In genomic region chr17:62630365-62631085, GRCh38 we compare ENCODE assay signal across 15 cellular contexts. TPM values are rescaled to one million over a fixed set of nuclear protein-coding genes. Genes with fewer than 3 reads are reported as not detected.
DNase-seq lines count a peak whose midpoint lies in the region; ATAC-seq, FAIRE-seq and TF ChIP-seq lines count a peak whose summit lies in the region.
"Had no signal": no experiment of that assay in that cellular context is flagged by ENCODE, and none has a peak within 500 bp of the region (broad histone marks: within the 10 kb centered on the region; RNA-seq: fewer than 3 reads in every experiment).

No MANE protein-coding gene starts in this region.

- peaks cover 52% of the 10 kb centered on the region for H3K4me1 Mint-ChIP-seq in GM23338
- H3K4me1 Mint-ChIP-seq in glutamatergic neuron (ENCODE audit: low read depth, unreplicated experiment), result peaks cover 43% of the 10 kb centered on the region

- H3K36me3 Mint-ChIP-seq in GM23338 (ENCODE audit: low read depth) (peaks cover 4% of the 10 kb centered on the region), glutamatergic neuron (ENCODE audit: unreplicated experiment) (no peaks in the 10 kb centered on the region)
- H3K36me3 Mint-ChIP-seq: activated naive CD8-positive, alpha-beta T cell treated with anti-CD3 and anti-CD28 coated beads, Interleukin-2, amount 10 ng/mL, durations not matched to agents 7 days and 5 days had no signal

- H3K4me3 ChIP-seq in GM23338 (no peak overlapping the region), smooth muscle cell (peak overlapping the region; percentile 85), kidney (ENCODE audit: low read length in 2 of 2) (no peak overlapping the region)

- intact Hi-C loops in kidney (cut with DNase I), result no loop called here

- no peaks in the 10 kb centered on the region for H3K36me3 ChIP-seq in GM23338 (ENCODE audit: insufficient read depth)
- H3K36me3 ChIP-seq in smooth muscle cell (ENCODE audit: low read depth), result no peaks in the 10 kb centered on the region
- H3K36me3 ChIP-seq in kidney (ENCODE audit: control insufficient read depth in 1 of 2, insufficient read depth in 2 of 2, low read length in 2 of 2), result no peaks in the 10 kb centered on the region
- H3K36me3 ChIP-seq: gastroesophageal sphincter, suprapubic skin had no signal

- WGBS in smooth muscle cell (ENCODE audit: low lambda C conversion rate), result 51% methylated on average over 12 of the region's 12 CpGs

- no peak overlapping the region; the same call in 2 of the 3 replicates for H3K4me3 Mint-ChIP-seq in GM23338
- H3K4me3 Mint-ChIP-seq in glutamatergic neuron (ENCODE audit: unreplicated experiment), result peak overlapping the region; percentile 59
- H3K4me3 Mint-ChIP-seq: activated naive CD8-positive, alpha-beta T cell treated with anti-CD3 and anti-CD28 coated beads, Interleukin-2, amount 10 ng/mL, durations not matched to agents 7 days and 5 days had no signal

- no peaks in the 10 kb centered on the region for H3K9me2 ChIP-seq in GM23338 (ENCODE audit: insufficient read depth)

- no peak overlapping the region for H3K9ac ChIP-seq in smooth muscle cell (ENCODE audit: low read depth)
- H3K9ac ChIP-seq in kidney (ENCODE audit: low read length in 2 of 2), result no peak overlapping the region

- H3K9me3 ChIP-seq in smooth muscle cell (replicated peaks; ENCODE audit: low read depth) (no peaks in the 10 kb centered on the region), kidney (ENCODE audit: control insufficient read depth in 1 of 2, low read length in 2 of 2) (no peaks in the 10 kb centered on the region)
- H3K9me3 ChIP-seq: gastroesophageal sphincter, suprapubic skin had no signal

- H3K79me2 ChIP-seq in GM23338 (replicated peaks; ENCODE audit: insufficient read depth), result peaks cover 64% of the 10 kb centered on the region
- peaks cover 78% of the 10 kb centered on the region for H3K79me2 ChIP-seq in smooth muscle cell (ENCODE audit: low read depth)

- H3K27ac ChIP-seq in GM23338 (ENCODE audit: low read depth), result no peak overlapping the region
- H3K27ac ChIP-seq in smooth muscle cell (ENCODE audit: low read depth), result peak overlapping the region; percentile 98
- H3K27ac ChIP-seq in kidney (ENCODE audit: low read depth in 2 of 2, low read length in 2 of 2), result peak overlapping the region in 1 of 2 donors; percentile 22

- H3K27me3 ChIP-seq in GM23338 (ENCODE audit: insufficient read depth), result no peaks in the 10 kb centered on the region
- H3K27me3 ChIP-seq in smooth muscle cell (ENCODE audit: low read depth), result no peaks in the 10 kb centered on the region

- no peak for FAIRE-seq in kidney (lab: Jason Lieb, UNC)
- FAIRE-seq: keratinocyte had no signal

- peaks cover 19% of the 10 kb centered on the region for H3K27me3 Mint-ChIP-seq in GM23338 (ENCODE audit: insufficient read depth, low read depth, poor library complexity)
- H3K27me3 Mint-ChIP-seq in glutamatergic neuron (ENCODE audit: unreplicated experiment), result peaks cover 11% of the 10 kb centered on the region

- peak overlapping the region; percentile 36; the same call in 1 of the 2 replicates for H3K27ac Mint-ChIP-seq in GM23338
- peak overlapping the region; percentile 44 for H3K27ac Mint-ChIP-seq in glutamatergic neuron (ENCODE audit: unreplicated experiment)
- H3K27ac Mint-ChIP-seq: activated naive CD8-positive, alpha-beta T cell treated with anti-CD3 and anti-CD28 coated beads, Interleukin-2, amount 10 ng/mL, durations not matched to agents 7 days and 5 days; naive thymus-derived CD4-positive, alpha-beta T cell had no signal

- H3K4me1 ChIP-seq in GM23338 (ENCODE audit: insufficient read depth) (peaks cover 38% of the 10 kb centered on the region), smooth muscle cell (ENCODE audit: low read depth) (peaks cover 41% of the 10 kb centered on the region), kidney (ENCODE audit: control insufficient read depth in 1 of 2, insufficient read depth in 1 of 2, low read depth in 1 of 2, low read length in 2 of 2) (peaks cover 5 to 7% of the 10 kb centered on the region in 2 donors)

- H2AFZ ChIP-seq in GM23338 (no peak overlapping the region), smooth muscle cell (ENCODE audit: low read depth) (no peak overlapping the region)

- no peaks in the 10 kb centered on the region; the same call in 2 of the 3 replicates for H3K9me3 Mint-ChIP-seq in GM23338
- peaks cover 8% of the 10 kb centered on the region for H3K9me3 Mint-ChIP-seq in glutamatergic neuron (ENCODE audit: unreplicated experiment)
- H3K9me3 Mint-ChIP-seq: activated naive CD8-positive, alpha-beta T cell treated with anti-CD3 and anti-CD28 coated beads, Interleukin-2, amount 10 ng/mL, durations not matched to agents 7 days and 5 days; naive thymus-derived CD4-positive, alpha-beta T cell had no signal

- DNase-seq in GM23338 (ENCODE audit: low spot score), result no peak
- DNase-seq in amniotic epithelial cell (ENCODE audit: low read depth), result peak; percentile 48
- DNase-seq in glutamatergic neuron, result no peak
- DNase-seq in smooth muscle cell (lab: John Stamatoyannopoulos, UW; ENCODE audit: unreplicated experiment), result no peak
- no peak for DNase-seq in activated naive CD4-positive, alpha-beta T cell treated with anti-CD3 and anti-CD28 coated beads, Interleukin-2, amount 50 U/mL, for 16 hours
- DNase-seq in kidney, result no peak
- DNase-seq: activated naive CD8-positive, alpha-beta T cell treated with anti-CD3 and anti-CD28 coated beads, Interleukin-2, amount 10 ng/mL, durations not matched to agents 7 days and 5 days; Calu3; KG1; naive thymus-derived CD4-positive, alpha-beta T cell; NCI-H2029 treated with DMSO at 0.1 percent for 48 hours had no signal

- H4K20me1 ChIP-seq in GM23338 (replicated peaks; ENCODE audit: insufficient read depth) (no peaks in the 10 kb centered on the region), smooth muscle cell (ENCODE audit: low read depth) (peaks cover 67% of the 10 kb centered on the region)

- H3K4me2 ChIP-seq in GM23338 (no peak overlapping the region), smooth muscle cell (peak overlapping the region; percentile 83)

- ATAC-seq in GM23338 (no peak), GM18870 (IDR thresholded peaks at IDR 0.05; ENCODE audit: unreplicated experiment) (no peak)
- ATAC-seq: gastroesophageal sphincter; naive thymus-derived CD4-positive, alpha-beta T cell had no signal

- TF ChIP-seq CTCF in GM23338 (conservative IDR thresholded peaks at IDR 0.05; ENCODE audit: low read depth in 2 of 2) (no peak), glutamatergic neuron (IDR thresholded peaks at IDR 0.05; ENCODE audit: partially characterized antibody, unreplicated experiment) (no peak), smooth muscle cell (IDR thresholded peaks at IDR 0.05; ENCODE audit: borderline replicate concordance, insufficient read depth, poor library complexity, severe bottlenecking) (no peak), kidney (IDR thresholded peaks at IDR 0.05; ENCODE audit: borderline replicate concordance, extremely low read depth, insufficient read depth) (no peak)

- H3F3A ChIP-seq in GM23338 (replicated peaks; ENCODE audit: low read depth), result no peaks in the 10 kb centered on the region
- H3F3A ChIP-seq in smooth muscle cell (ENCODE audit: low read depth), result peaks cover 10% of the 10 kb centered on the region

RNA-seq across cellular contexts. Expression of gene MRC2, which starts 3.1 kb away (rescaled TPM):
- total RNA-seq in GM23338 (2014; rRNA removed; shearing (Covaris generic)), result 29.4 and 38.6 TPM in 2 replicates
- polyA plus RNA-seq in GM23338 (2016; fragmentation: Nextera tagmentation; extraction: Ambion mirVana) (8.0 and 8.3 TPM in 2 replicates), smooth muscle cell (333 and 489 TPM in 2 replicates), kidney (ENCODE audit: insufficient read depth, low read depth, low replicate concordance) (18.0 TPM)
- total RNA-seq in glutamatergic neuron (ENCODE audit: unreplicated experiment) (24.0 TPM), smooth muscle cell (177 and 215 TPM in 2 replicates), kidney (23.7 TPM)
